In genomic region chr15:71118881-71119632, GRCh38 we compare ENCODE assay signal across 25 cellular contexts. TPM values are rescaled to one million over a fixed set of nuclear protein-coding genes. Genes with fewer than 3 reads are reported as not detected.
"Had no signal": no experiment of that assay in that cellular context is flagged by ENCODE, and none has a peak within 500 bp of the region (broad histone marks: within the 10 kb centered on the region; RNA-seq: fewer than 3 reads in every experiment).

No MANE protein-coding gene starts in this region.

- H3K4me1 ChIP-seq: colonic mucosa had no signal

- H3K27me3 ChIP-seq: brain microvascular endothelial cell, colonic mucosa, ovary, upper lobe of left lung had no signal

- ATAC-seq: activated CD8-positive, alpha-beta T cell treated with anti-CD3 and anti-CD28 coated beads for 36 hours; activated T-helper 17 cell treated with anti-CD3 and anti-CD28 coated beads, Interleukin-2, amount 50 U/mL, for 72 hours; left lung; sciatic nerve; WTC11 had no signal

- H3K27ac Mint-ChIP-seq: activated CD8-positive, alpha-beta T cell treated with anti-CD3 and anti-CD28 coated beads for 36 hours; activated naive CD8-positive, alpha-beta T cell treated with anti-CD3 and anti-CD28 coated beads, Interleukin-2, amount 10 ng/mL, durations not matched to agents 7 days and 5 days; activated T-helper 17 cell treated with anti-CD3 and anti-CD28 coated beads, Interleukin-2, amount 50 U/mL, for 72 hours; neural progenitor cell; T-helper 2 cell treated with Interferon-gamma antibody and Interleukin-4, amounts not matched to agents 5 μg/mL and 100 μg/mL, for 36 hours; WTC11 had no signal

- H3K4me3 ChIP-seq: colonic mucosa, left lung, neural progenitor cell, ovary, smooth muscle cell, stomach, upper lobe of left lung had no signal

- H3K9ac ChIP-seq: neural progenitor cell had no signal

- H3K4me3 Mint-ChIP-seq: activated CD8-positive, alpha-beta T cell treated with anti-CD3 and anti-CD28 coated beads for 36 hours; activated naive CD8-positive, alpha-beta T cell treated with anti-CD3 and anti-CD28 coated beads, Interleukin-2, amount 10 ng/mL, durations not matched to agents 7 days and 5 days; activated T-helper 17 cell treated with anti-CD3 and anti-CD28 coated beads, Interleukin-2, amount 50 U/mL, for 72 hours; central memory CD8-positive, alpha-beta T cell; neural progenitor cell; T-helper 2 cell treated with Interferon-gamma antibody and Interleukin-4, amounts not matched to agents 5 μg/mL and 100 μg/mL, for 36 hours; WTC11 had no signal

- H3K9me3 Mint-ChIP-seq: activated CD8-positive, alpha-beta T cell treated with anti-CD3 and anti-CD28 coated beads for 36 hours; activated naive CD8-positive, alpha-beta T cell treated with anti-CD3 and anti-CD28 coated beads, Interleukin-2, amount 10 ng/mL, durations not matched to agents 7 days and 5 days; activated T-helper 17 cell treated with anti-CD3 and anti-CD28 coated beads, Interleukin-2, amount 50 U/mL, for 72 hours; central memory CD8-positive, alpha-beta T cell; neural progenitor cell; T-helper 2 cell treated with Interferon-gamma antibody and Interleukin-4, amounts not matched to agents 5 μg/mL and 100 μg/mL, for 36 hours; WTC11 had no signal

- H3K9me3 ChIP-seq: colonic mucosa, left lung, ovary, stomach, upper lobe of left lung had no signal

- FAIRE-seq: endometrium, frontal cortex, kidney, TTC549 had no signal

- H3K36me3 Mint-ChIP-seq: activated naive CD8-positive, alpha-beta T cell treated with anti-CD3 and anti-CD28 coated beads, Interleukin-2, amount 10 ng/mL, durations not matched to agents 7 days and 5 days; neural progenitor cell; WTC11 had no signal

- H3K27ac ChIP-seq: brain microvascular endothelial cell, colonic mucosa, left lung, neural progenitor cell, ovary, stomach, upper lobe of left lung had no signal

- H3K4me1 Mint-ChIP-seq: activated T-helper 17 cell treated with anti-CD3 and anti-CD28 coated beads, Interleukin-2, amount 50 U/mL, for 72 hours had no signal

- H2AFZ ChIP-seq: neural progenitor cell had no signal

- H3K36me3 ChIP-seq: brain microvascular endothelial cell, colonic mucosa, left lung, neural progenitor cell, ovary, stomach, upper lobe of left lung had no signal

- DNase-seq: activated CD4-positive, alpha-beta T cell treated with anti-CD3 and anti-CD28 coated beads for 48 hours; activated CD8-positive, alpha-beta T cell treated with anti-CD3 and anti-CD28 coated beads for 36 hours; activated naive CD4-positive, alpha-beta T cell treated with Interleukin-2 at 50 U/mL for 16 hours; activated naive CD8-positive, alpha-beta T cell treated with anti-CD3 and anti-CD28 coated beads, Interleukin-2, amount 10 ng/mL, durations not matched to agents 7 days and 5 days; activated T-cell treated with anti-CD3 and anti-CD28 coated beads, Interleukin-2, amount 50 U/mL, for 1 hour; aorta; brain microvascular endothelial cell; colonic mucosa; erythroblast; kidney; left lung; ovary; stimulated activated CD4-positive, alpha-beta T cell treated with anti-CD3 and anti-CD28 coated beads, Interleukin-4, amount 100 ng/mL, for 1 hour; stomach; upper lobe of left lung had no signal

- H3K4me2 ChIP-seq: neural progenitor cell, smooth muscle cell had no signal

RNA-seq across cellular contexts. Expression of gene THSD4, which starts 3.8 kb away (rescaled TPM):
- total RNA-seq: activated CD8-positive, alpha-beta T cell treated with anti-CD3 and anti-CD28 coated beads for 36 hours; activated naive CD8-positive, alpha-beta T cell treated with anti-CD3 and anti-CD28 coated beads, Interleukin-2, amount 10 ng/mL, durations not matched to agents 7 days and 5 days had no signal
